In genomic region chr10:77911535-77912123, GRCh38 we compare ENCODE assay signal across 1 cellular context.
TF ChIP-seq lines count a peak whose summit lies in the region.

No MANE protein-coding gene starts in this region.

TF ChIP-seq in A549, 52 proteins besides CTCF, POLR2A, EP300 and RAD21 (continued from another document):
- TF ChIP-seq CBX2 (IDR thresholded peaks at IDR 0.05; ENCODE audit: borderline replicate concordance, low read depth) (no peak), USF2 (IDR thresholded peaks at IDR 0.05) (no peak), BHLHE40 (IDR thresholded peaks at IDR 0.05; ENCODE audit: low read depth, low read length) (no peak), JUNB (IDR thresholded peaks at IDR 0.05) (peak; percentile 59), PHF8 (IDR thresholded peaks at IDR 0.05; ENCODE audit: borderline replicate concordance, low read depth) (no peak), ZFP36 (IDR thresholded peaks at IDR 0.05; ENCODE audit: borderline replicate concordance, partially characterized antibody) (no peak), TP53 (CRISPR knock-in tag; IDR thresholded peaks at IDR 0.05) (no peak), HOXB13 (CRISPR knock-in tag; IDR thresholded peaks at IDR 0.05; ENCODE audit: low read depth) (no peak), NR3C1 (IDR thresholded peaks at IDR 0.05) (no peak), POLR2AphosphoS2 (conservative IDR thresholded peaks at IDR 0.05; ENCODE audit: low read length) (no peak), ZNF302 (CRISPR knock-in tag; IDR thresholded peaks at IDR 0.05) (no peak), HOXB5 (CRISPR knock-in tag; IDR thresholded peaks at IDR 0.05) (no peak), ZC3H11A (IDR thresholded peaks at IDR 0.05) (no peak), HEYL (CRISPR knock-in tag; IDR thresholded peaks at IDR 0.05) (no peak), CEBPB (IDR thresholded peaks at IDR 0.05) (peak; percentile 93 to 97), RNF2 (IDR thresholded peaks at IDR 0.05; ENCODE audit: borderline replicate concordance, low read depth) (no peak), EHF (CRISPR knock-in tag; IDR thresholded peaks at IDR 0.05) (no peak), MAFK (IDR thresholded peaks at IDR 0.05; ENCODE audit: partially characterized antibody) (no peak), SMC3 (IDR thresholded peaks at IDR 0.05) (peak; percentile 24; the same call in 1 of the 3 replicates), PBX3 (IDR thresholded peaks at IDR 0.05) (no peak), CHD4 (IDR thresholded peaks at IDR 0.05; ENCODE audit: borderline replicate concordance) (no peak; the same call in 1 of the 2 replicates), CBX8 (IDR thresholded peaks at IDR 0.05) (no peak), FOSL2 (IDR thresholded peaks at IDR 0.05) (no peak), FOSL2 (CRISPR knock-in tag; IDR thresholded peaks at IDR 0.05) (peak; percentile 84), ESRRA (IDR thresholded peaks at IDR 0.05; ENCODE audit: borderline replicate concordance, low read length) (no peak), RFX5 (IDR thresholded peaks at IDR 0.05) (no peak), RARB (CRISPR knock-in tag; IDR thresholded peaks at IDR 0.05) (no peak), HMGXB4 (CRISPR knock-in tag; IDR thresholded peaks at IDR 0.05; ENCODE audit: borderline replicate concordance) (no peak), MYC (IDR thresholded peaks at IDR 0.05; ENCODE audit: borderline replicate concordance, low read length) (0 out of 2 replicates have a peak, but pooled peaks have one; percentile 45), NFE2L2 (conservative IDR thresholded peaks at IDR 0.05; ENCODE audit: low read length) (no peak), ZSCAN20 (CRISPR knock-in tag; IDR thresholded peaks at IDR 0.05) (peak; percentile 10; the same call in 1 of the 2 replicates), HDAC2 (IDR thresholded peaks at IDR 0.05) (no peak), GATA3 (IDR thresholded peaks at IDR 0.05; ENCODE audit: borderline replicate concordance) (peak; percentile 85), FOXS1 (CRISPR knock-in tag; IDR thresholded peaks at IDR 0.05) (no peak), TFCP2L1 (CRISPR knock-in tag; IDR thresholded peaks at IDR 0.05) (no peak), MAZ (IDR thresholded peaks at IDR 0.05; ENCODE audit: borderline replicate concordance, low read depth, low read length) (no peak), JUN (IDR thresholded peaks at IDR 0.05) (peak; percentile 54 to 58; a peak in 3 of 5 replicates), EHMT2 (IDR thresholded peaks at IDR 0.05; ENCODE audit: low read depth) (no peak)
- TF ChIP-seq, protein P1, sequence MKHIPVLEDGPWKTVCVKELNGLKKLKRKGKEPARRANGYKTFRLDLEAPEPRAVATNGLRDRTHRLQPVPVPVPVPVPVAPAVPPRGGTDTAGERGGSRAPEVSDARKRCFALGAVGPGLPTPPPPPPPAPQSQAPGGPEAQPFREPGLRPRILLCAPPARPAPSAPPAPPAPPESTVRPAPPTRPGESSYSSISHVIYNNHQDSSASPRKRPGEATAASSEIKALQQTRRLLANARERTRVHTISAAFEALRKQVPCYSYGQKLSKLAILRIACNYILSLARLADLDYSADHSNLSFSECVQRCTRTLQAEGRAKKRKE (CRISPR knock-in tag; IDR thresholded peaks at IDR 0.05; ENCODE audit: low read depth), result no peak
- TF ChIP-seq, protein P2, sequence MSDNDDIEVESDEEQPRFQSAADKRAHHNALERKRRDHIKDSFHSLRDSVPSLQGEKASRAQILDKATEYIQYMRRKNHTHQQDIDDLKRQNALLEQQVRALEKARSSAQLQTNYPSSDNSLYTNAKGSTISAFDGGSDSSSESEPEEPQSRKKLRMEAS (IDR thresholded peaks at IDR 0.05), result peak; percentile 32; the same call in 1 of the 2 replicates
